ENCODE assay signal across 20 cellular contexts in genomic region chrX:125150231-125150630, GRCh38.
DNase-seq lines count a peak whose midpoint lies in the region; ATAC-seq, FAIRE-seq and TF ChIP-seq lines count a peak whose summit lies in the region.
"Had no signal": no experiment of that assay in that cellular context is flagged by ENCODE, and none has a peak within 500 bp of the region (broad histone marks: within the 10 kb centered on the region; RNA-seq: fewer than 3 reads in every experiment).

No MANE protein-coding gene starts in this region.

- H3K14ac ChIP-seq in H1 (ENCODE audit: insufficient read length) (no peak overlapping the region), mesenchymal stem cell (ENCODE audit: low read length in 2 of 2) (no peak overlapping the region)

- TF ChIP-seq CTCF in PC-3 (conservative IDR thresholded peaks at IDR 0.05; ENCODE audit: low read depth, low read length) (no peak), H1 (IDR thresholded peaks at IDR 0.05; ENCODE audit: control extremely low read depth in 1 of 3, insufficient read depth in 1 of 3, low read depth in 1 of 3, low read length in 3 of 3) (no peak), spleen (IDR thresholded peaks at IDR 0.05 in 8 of 11, conservative IDR thresholded peaks at IDR 0.05 in 3 of 11) (no peak)

- H3K27ac ChIP-seq in PC-3 (ENCODE audit: low read length) (no peak overlapping the region), H1 (ENCODE audit: low read depth, low read length) (no peak overlapping the region), mesenchymal stem cell (ENCODE audit: low read length, poor library complexity, severe bottlenecking) (no peak overlapping the region), spleen (no peak overlapping the region)
- H3K27ac ChIP-seq: BLaER1 treated with 17β-estradiol and CSF1 and Interleukin-3, amounts not matched to agents 10 nM and 100 nM; PC-9; RWPE1 had no signal

- CTCF ChIA-PET in PC-3 (lab: Charles Lee): interaction anchor here (0.6 kb wide), 2 partner anchors 19 to 1868 kb away, joined by 3 to 4 read pairs; no protein-coding TSS in a partner anchor
- CTCF ChIA-PET in H1 (lab: Charles Lee; ENCODE audit: partially characterized antibody): no interaction called here

- H2AFZ ChIP-seq in PC-3 (ENCODE audit: low read length) (no peak overlapping the region), H1 (ENCODE audit: low read length) (no peak overlapping the region), mesenchymal stem cell (ENCODE audit: low read depth, low read length) (no peak overlapping the region)
- H2AFZ ChIP-seq: PC-9 had no signal

- H4K20me1 ChIP-seq in PC-3 (ENCODE audit: low read length): no peaks in the 10 kb centered on the region
- H4K20me1 ChIP-seq in H1 (replicated peaks in 1 of 2; ENCODE audit: control insufficient read depth in 1 of 2, insufficient read depth in 2 of 2, low read length in 2 of 2): no peaks in the 10 kb centered on the region

- no peaks in the 10 kb centered on the region for H3K27me3 ChIP-seq in PC-3 (ENCODE audit: low read length)
- H3K27me3 ChIP-seq in H1 (replicated peaks in 1 of 4; ENCODE audit: control insufficient read depth in 3 of 4, extremely low read depth in 1 of 4, insufficient read depth in 3 of 4, low read length in 3 of 4): no peaks in the 10 kb centered on the region
- no peaks in the 10 kb centered on the region for H3K27me3 ChIP-seq in mesenchymal stem cell (ENCODE audit: control insufficient read depth in 1 of 2, insufficient read depth in 1 of 2, low read length in 2 of 2)
- H3K27me3 ChIP-seq in spleen (replicated peaks in 1 of 7): no peaks in the 10 kb centered on the region

- H3K4ac ChIP-seq in H1 (replicated peaks; ENCODE audit: insufficient read length, low read depth, low read length) (no peak overlapping the region), mesenchymal stem cell (ENCODE audit: low read depth in 1 of 2, low read length in 2 of 2) (no peak overlapping the region)

- H2BK20ac ChIP-seq in H1 (ENCODE audit: low read length): no peak overlapping the region

- ATAC-seq in PC-3: peak; percentile 57
- ATAC-seq: HCT116 had no signal

- H4K5ac ChIP-seq in H1 (ENCODE audit: insufficient read length, low read depth, low read length): no peak overlapping the region

- H3K18ac ChIP-seq in H1 (ENCODE audit: extremely low read depth, low read length): no peak overlapping the region
- no peak overlapping the region for H3K18ac ChIP-seq in mesenchymal stem cell (ENCODE audit: low read depth in 1 of 2, low read length in 2 of 2)

- H2AK5ac ChIP-seq in H1 (ENCODE audit: low read depth, low read length) (no peak overlapping the region), mesenchymal stem cell (ENCODE audit: low read length, severe bottlenecking) (no peak overlapping the region)

- H3K36me3 ChIP-seq in PC-3 (ENCODE audit: low read depth, low read length) (no peaks in the 10 kb centered on the region), H1 (ENCODE audit: control insufficient read depth in 2 of 4, insufficient read depth in 4 of 4, low read length in 3 of 4) (no peaks in the 10 kb centered on the region), mesenchymal stem cell (ENCODE audit: control insufficient read depth in 1 of 2, insufficient read depth in 2 of 2, low read depth in 1 of 2, low read length in 2 of 2) (no peaks in the 10 kb centered on the region), spleen (no peaks in the 10 kb centered on the region)
- H3K36me3 ChIP-seq: BLaER1 treated with 17β-estradiol and CSF1 and Interleukin-3, amounts not matched to agents 10 nM and 100 nM had no signal

- H3K23me2 ChIP-seq in H1 (ENCODE audit: low read depth, low read length): no peaks in the 10 kb centered on the region

- no peaks in the 10 kb centered on the region for H3K9me2 ChIP-seq in PC-3 (replicated peaks; ENCODE audit: low read length)

- POLR2A ChIA-PET in PC-3 (lab: Charles Lee; ENCODE audit: unreplicated experiment): no interaction called here
- POLR2A ChIA-PET in H1 (lab: Charles Lee; ENCODE audit: partially characterized antibody): no interaction called here

- H4K91ac ChIP-seq in H1 (replicated peaks; ENCODE audit: insufficient read length, low read length) (no peak overlapping the region), mesenchymal stem cell (ENCODE audit: low read length) (no peak overlapping the region)

- TF ChIP-seq EP300 in H1 (IDR thresholded peaks at IDR 0.05; ENCODE audit: borderline replicate concordance in 1 of 2, low read depth in 2 of 2, low read length in 2 of 2): no peak

- H3K4me3 ChIP-seq in PC-3 (ENCODE audit: low read length): no peak overlapping the region
- no peak overlapping the region for H3K4me3 ChIP-seq in H1 (ENCODE audit: extremely low read depth in 1 of 4, insufficient read depth in 2 of 4, low read depth in 3 of 4, low read length in 4 of 4)
- H3K4me3 ChIP-seq in mesenchymal stem cell (ENCODE audit: insufficient read depth in 1 of 2, low read depth in 1 of 2, low read length in 2 of 2): no peak overlapping the region
- no peak overlapping the region for H3K4me3 ChIP-seq in spleen
- H3K4me3 ChIP-seq: BLaER1 treated with 17β-estradiol and CSF1 and Interleukin-3, amounts not matched to agents 10 nM and 100 nM; PC-9 had no signal

- FAIRE-seq in H1 (lab: Jason Lieb, UNC): peak; percentile 48

- no peak for TF ChIP-seq RAD21 in H1 (IDR thresholded peaks at IDR 0.05 in 1 of 2, conservative IDR thresholded peaks at IDR 0.05 in 1 of 2; ENCODE audit: low read depth in 2 of 2, low read length in 2 of 2)

- H3K79me2 ChIP-seq in PC-3 (ENCODE audit: low read length) (no peaks in the 10 kb centered on the region), H1 (ENCODE audit: control insufficient read depth in 1 of 2, insufficient read depth in 2 of 2, low read length in 2 of 2) (no peaks in the 10 kb centered on the region)

- no peak overlapping the region for H3K9ac ChIP-seq in PC-3 (ENCODE audit: low read length)
- H3K9ac ChIP-seq in H1 (replicated peaks in 1 of 4; ENCODE audit: extremely low read depth in 1 of 4, low read depth in 3 of 4, low read length in 3 of 4): no peak overlapping the region
- H3K9ac ChIP-seq in mesenchymal stem cell (ENCODE audit: low read length): no peak overlapping the region
- H3K9ac ChIP-seq: BLaER1 treated with 17β-estradiol and CSF1 and Interleukin-3, amounts not matched to agents 10 nM and 100 nM had no signal

- no peak overlapping the region for H3K23ac ChIP-seq in H1 (ENCODE audit: insufficient read length)
- H3K23ac ChIP-seq in mesenchymal stem cell (ENCODE audit: low read length in 2 of 2): no peak overlapping the region

- WGBS in H1 (ENCODE audit: extremely low coverage in 1 of 2, insufficient coverage in 1 of 2, insufficient read length in 1 of 2, insufficient replicate concordance in 2 of 2, low coverage in 1 of 2, low lambda C conversion rate in 2 of 2, missing lambda C conversion rate in 1 of 2), 2 experiments: 65% methylated on average over 2 of the region's 2 CpGs; no CpG with 5 or more reads in 1 of the 2 experiments
- no CpG with 5 or more reads among the region's 2 CpGs for WGBS in mesenchymal stem cell
- WGBS in spleen, 5 donors: 52 to 76% (median 63%) methylated on average over 2 of the region's 2 CpGs

- H3K9me3 ChIP-seq in PC-3 (ENCODE audit: low read length) (no peaks in the 10 kb centered on the region), H1 (ENCODE audit: insufficient read depth in 2 of 2, low read depth in 1 of 2, low read length in 1 of 2) (no peaks in the 10 kb centered on the region), mesenchymal stem cell (ENCODE audit: control insufficient read depth, low read length) (no peaks in the 10 kb centered on the region), spleen (no peaks in the 10 kb centered on the region)

- DNase-seq in Daoy (ENCODE audit: low read depth) (peak; percentile 29), PC-3 (peak; percentile 15), H1 (ENCODE audit: low read depth in 1 of 2, low spot score in 2 of 2) (no peak), mesenchymal stem cell (peak; percentile 8), spleen (no peak), NCI-H82 (lab: John Stamatoyannopoulos, UW) (no peak), HK-2 (ENCODE audit: unreplicated experiment) (no peak)
- DNase-seq in activated CD8-positive, alpha-beta memory T cell treated with anti-CD3 and anti-CD28 coated beads, Interleukin-2, amount 50 U/mL, for 48 hours: no peak
- DNase-seq: DMS79 treated with DMSO at 0.1 percent for 48 hours, KG1, NCI-H1048, NCI-H1436, NCI-H1930, NCI-H226, NCI-H524 treated with DMSO at 0.1 percent for 48 hours, PC-9, SIG-M5 had no signal

- no peaks in the 10 kb centered on the region for H3F3A ChIP-seq in PC-3 (ENCODE audit: low read length, unreplicated experiment)

- BruUV-seq in PC-3 (replicated peaks; lab: Mats Ljungman, UMichigan): no TSS peak

- H3K4me2 ChIP-seq in PC-3 (ENCODE audit: low read length): no peak overlapping the region
- H3K4me2 ChIP-seq in H1 (ENCODE audit: insufficient read depth in 1 of 2, low read depth in 2 of 2, low read length in 2 of 2): no peak overlapping the region
- no peak overlapping the region for H3K4me2 ChIP-seq in mesenchymal stem cell (ENCODE audit: low read length, poor library complexity, severe bottlenecking)
- H3K4me2 ChIP-seq: BLaER1 treated with 17β-estradiol and CSF1 and Interleukin-3, amounts not matched to agents 10 nM and 100 nM; PC-9 had no signal

- H2BK12ac ChIP-seq in H1 (ENCODE audit: low read depth, low read length) (no peak overlapping the region), mesenchymal stem cell (ENCODE audit: low read length in 2 of 2) (no peak overlapping the region)

- intact Hi-C loops in PC-3 (cut with micrococcal nuclease): no loop called here
- intact Hi-C loops in spleen (cut with DNase I; ENCODE audit: low total_unique reads): no loop called here

- TF ChIP-seq POLR2A in H1 (IDR thresholded peaks at IDR 0.05; ENCODE audit: control extremely low read depth in 1 of 2, low read depth in 2 of 2, low read length in 2 of 2) (no peak), spleen (IDR thresholded peaks at IDR 0.05) (no peak)

- H3K79me1 ChIP-seq in H1 (ENCODE audit: low read depth, low read length) (no peaks in the 10 kb centered on the region), mesenchymal stem cell (replicated peaks; ENCODE audit: low read length, poor library complexity, severe bottlenecking) (no peaks in the 10 kb centered on the region)

- H2BK5ac ChIP-seq in H1 (ENCODE audit: low read depth, low read length) (no peak overlapping the region), mesenchymal stem cell (ENCODE audit: low read depth, low read length, poor library complexity, severe bottlenecking) (no peak overlapping the region)

- H4K8ac ChIP-seq in H1 (ENCODE audit: extremely low read depth, insufficient read depth, low read length): no peak overlapping the region
- no peak overlapping the region for H4K8ac ChIP-seq in mesenchymal stem cell (ENCODE audit: low read length)

- H3K4me1 ChIP-seq in PC-3 (ENCODE audit: insufficient read depth, low read length) (no peaks in the 10 kb centered on the region), H1 (replicated peaks in 1 of 4; ENCODE audit: control insufficient read depth in 3 of 4, insufficient read depth in 4 of 4, low read length in 3 of 4) (peaks cover 0 to 2% (median 0%) of the 10 kb centered on the region in 4 experiments; a peak in 1 of 7 replicates), mesenchymal stem cell (ENCODE audit: control insufficient read depth, insufficient read depth, low read depth, low read length) (no peaks in the 10 kb centered on the region), spleen (no peaks in the 10 kb centered on the region)
- H3K4me1 ChIP-seq: BLaER1 treated with 17β-estradiol and CSF1 and Interleukin-3, amounts not matched to agents 10 nM and 100 nM had no signal

- no peak overlapping the region for H3K56ac ChIP-seq in H1 (replicated peaks; ENCODE audit: insufficient read length, low read depth, low read length)

- no peak overlapping the region for H2BK15ac ChIP-seq in H1 (ENCODE audit: low read length)
- no peak overlapping the region for H2BK15ac ChIP-seq in mesenchymal stem cell (ENCODE audit: low read depth, poor library complexity, severe bottlenecking)

- no peak overlapping the region for H2BK120ac ChIP-seq in H1 (replicated peaks; ENCODE audit: low read depth, low read length)
- H2BK120ac ChIP-seq in mesenchymal stem cell (ENCODE audit: low read depth, low read length): no peak overlapping the region

Comparison
In these comparisons a context has a peak if more than half of its experiments do, and no peak if none do; other contexts are left out.
1. DNase-seq: peak in Daoy (single experiment), PC-3 (single experiment) and mesenchymal stem cell (single experiment); none in H1 (0 of 2), spleen (single experiment), NCI-H82 (single experiment), activated CD8-positive, alpha-beta memory T cell treated with anti-CD3 and anti-CD28 coated beads, Interleukin-2, amount 50 U/mL, for 48 hours (single experiment) and HK-2 (single experiment).